In genomic region chr9:134134949-134135342, GRCh38 we compare ENCODE assay signal across 8 cellular contexts. TPM values are rescaled to one million over a fixed set of nuclear protein-coding genes. Genes with fewer than 3 reads are reported as not detected.
DNase-seq lines count a peak whose midpoint lies in the region; ATAC-seq and TF ChIP-seq lines count a peak whose summit lies in the region.

No MANE protein-coding gene starts in this region.

- peak overlapping the region; percentile 90 to 93 for H3K9ac ChIP-seq in colonic mucosa (ENCODE audit: low read depth in 2 of 2, low read length in 2 of 2)

- peak overlapping the region; percentile 87 for H3K27ac ChIP-seq in colonic mucosa
- H3K27ac ChIP-seq in naive thymus-derived CD4-positive, alpha-beta T cell (ENCODE audit: low read depth, low read length): peak overlapping the region; percentile 80

- H3K9me3 ChIP-seq in colonic mucosa: no peaks in the 10 kb centered on the region
- no peaks in the 10 kb centered on the region for H3K9me3 ChIP-seq in naive thymus-derived CD4-positive, alpha-beta T cell (ENCODE audit: control insufficient read depth in 2 of 3, low read length in 3 of 3)

- TF ChIP-seq CTCF in LNCaP clone FGC (IDR thresholded peaks at IDR 0.05; ENCODE audit: control insufficient read depth, extremely low read depth, insufficient read depth): no peak
- TF ChIP-seq CTCF in colonic mucosa (IDR thresholded peaks at IDR 0.05): no peak

- peak overlapping the region; percentile 78 to 90 (median 86) for H3K27ac Mint-ChIP-seq in naive thymus-derived CD4-positive, alpha-beta T cell

- DNase-seq in NCI-H345 treated with DMSO at 0.1 percent for 48 hours (lab: John Stamatoyannopoulos, UW; ENCODE audit: unreplicated experiment) (peak; percentile 28), NCI-H345 (lab: John Stamatoyannopoulos, UW) (no peak), LNCaP clone FGC (ENCODE audit: low read depth) (no peak), colonic mucosa (no peak), NCI-H526 (lab: John Stamatoyannopoulos, UW) (no peak), NCI-H2196 (lab: John Stamatoyannopoulos, UW; ENCODE audit: unreplicated experiment) (no peak)
- DNase-seq in naive thymus-derived CD4-positive, alpha-beta T cell: peak in 1 of 9 donors; percentile 10

- no peaks in the 10 kb centered on the region for H3K27me3 ChIP-seq in colonic mucosa
- H3K27me3 ChIP-seq in naive thymus-derived CD4-positive, alpha-beta T cell (ENCODE audit: control insufficient read depth in 2 of 2, insufficient read depth in 2 of 2, low read length in 2 of 2): no peaks in the 10 kb centered on the region

- H3K9me3 Mint-ChIP-seq in naive thymus-derived CD4-positive, alpha-beta T cell: no peaks in the 10 kb centered on the region

- POLR2A ChIA-PET in naive thymus-derived CD4-positive, alpha-beta T cell (lab: Charles Lee): interaction anchor here (2.6 to 4.0 kb wide), 2 partner anchors 29 to 109 kb away, joined by 18 to 61 read pairs; partner anchors contain the start of genes BRD3OS and RNU6ATAC

- H3K4me3 Mint-ChIP-seq in naive thymus-derived CD4-positive, alpha-beta T cell: peak overlapping the region; percentile 78 to 93 (median 90)

- intact Hi-C loops in colonic mucosa (cut with DNase I): no loop called here
- intact Hi-C loops in naive thymus-derived CD4-positive, alpha-beta T cell (cut with micrococcal nuclease): loop anchor here (1.0 to 5.0 kb wide), 4 partner anchors 29 to 1772 kb away; partner anchors contain the start of genes BRD3 (in 2 of the 2), BRD3OS (in 2 of the 2), CAMSAP1 (in 1 of the 2) and RNU6ATAC (in 1 of the 2)

- peak overlapping the region; percentile 84 for H3K4me3 ChIP-seq in LNCaP clone FGC (ENCODE audit: low read depth, low read length)
- H3K4me3 ChIP-seq in colonic mucosa: peak overlapping the region; percentile 95
- H3K4me3 ChIP-seq in naive thymus-derived CD4-positive, alpha-beta T cell (ENCODE audit: low read length): peak overlapping the region; percentile 94

- CTCF ChIA-PET in naive thymus-derived CD4-positive, alpha-beta T cell (lab: Charles Lee): no interaction called here

- peaks cover 32 to 61% (median 48%) of the 10 kb centered on the region in 7 donors for H3K4me1 Mint-ChIP-seq in naive thymus-derived CD4-positive, alpha-beta T cell

- no peak for ATAC-seq in naive thymus-derived CD4-positive, alpha-beta T cell
- no peak for ATAC-seq in GM21825 (IDR thresholded peaks at IDR 0.05; ENCODE audit: unreplicated experiment)

- no peaks in the 10 kb centered on the region for H3K36me3 ChIP-seq in colonic mucosa
- H3K36me3 ChIP-seq in naive thymus-derived CD4-positive, alpha-beta T cell (ENCODE audit: control insufficient read depth in 2 of 3, insufficient read depth in 3 of 3, low read length in 3 of 3): peaks cover 0 to 19% (median 2%) of the 10 kb centered on the region in 3 experiments

- peaks cover 19% of the 10 kb centered on the region for H3K4me1 ChIP-seq in colonic mucosa
- H3K4me1 ChIP-seq in naive thymus-derived CD4-positive, alpha-beta T cell (ENCODE audit: control insufficient read depth in 2 of 2, insufficient read depth in 2 of 2, low read length in 2 of 2): peaks cover 19 to 28% of the 10 kb centered on the region in 2 donors

- no peaks in the 10 kb centered on the region for H3K27me3 Mint-ChIP-seq in naive thymus-derived CD4-positive, alpha-beta T cell

- peaks cover 0 to 9% (median 3%) of the 10 kb centered on the region in 5 donors for H3K36me3 Mint-ChIP-seq in naive thymus-derived CD4-positive, alpha-beta T cell

RNA-seq across cellular contexts. Expression of gene WDR5, which starts 0.9 kb away (rescaled TPM):
- 10 to 100 TPM; 22.6 to 38.2 TPM for total RNA-seq in colonic mucosa
- 10 to 100 TPM; 16.0 to 42.3 (median 30.9) TPM for total RNA-seq in naive thymus-derived CD4-positive, alpha-beta T cell
- 10 to 100 TPM; 13.8 to 17.5 TPM for polyA plus RNA-seq in naive thymus-derived CD4-positive, alpha-beta T cell

RNA-seq across cellular contexts. Expression of gene RNU6ATAC, which starts 29.4 kb away (rescaled TPM):
- total RNA-seq in colonic mucosa: 100 to 1,000 TPM in 1 of 2 donors, 10 to 100 TPM in 1; 23.0 to 104 TPM
- total RNA-seq in naive thymus-derived CD4-positive, alpha-beta T cell: 10 to 100 TPM; 17.1 to 67.0 (median 31.6) TPM
- not detected for polyA plus RNA-seq in naive thymus-derived CD4-positive, alpha-beta T cell
